10 cellular contexts compared by ENCODE assay signal in the genomic region with DNA sequence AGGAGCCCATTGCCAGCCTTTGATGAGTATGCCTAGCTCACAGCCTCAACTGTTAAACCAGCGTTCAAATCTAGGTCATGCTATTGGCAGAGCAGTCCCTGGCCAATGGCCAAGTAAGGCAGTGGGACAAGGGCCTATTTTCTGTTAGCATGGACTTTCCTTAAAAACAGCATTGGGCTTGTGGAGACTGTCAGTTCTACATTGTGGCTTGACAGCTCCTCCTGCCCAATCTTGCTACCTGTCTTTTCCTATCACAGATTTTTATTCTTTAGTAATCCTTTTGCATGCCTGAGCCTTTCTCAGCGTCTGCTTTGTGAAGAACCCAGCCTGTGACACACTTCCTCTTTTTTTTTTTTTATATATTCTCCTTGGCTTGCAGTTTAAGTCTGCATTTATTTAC. TPM values are rescaled to one million over a fixed set of nuclear protein-coding genes. Genes with fewer than 3 reads are reported as not detected.
DNase-seq lines count a peak whose midpoint lies in the region; ATAC-seq and TF ChIP-seq lines count a peak whose summit lies in the region.
"Had no signal": no experiment of that assay in that cellular context is flagged by ENCODE, and none has a peak within 500 bp of the region (broad histone marks: within the 10 kb centered on the region; RNA-seq: fewer than 3 reads in every experiment).

No MANE protein-coding gene starts in this region.

- no peaks in the 10 kb centered on the region for H3K27me3 ChIP-seq in left lung
- no peaks in the 10 kb centered on the region for H3K27me3 ChIP-seq in suprapubic skin

- H3K4me3 ChIP-seq in left lung (no peak overlapping the region), suprapubic skin (no peak overlapping the region)
- H3K4me3 ChIP-seq: SK-N-MC had no signal

- H3K4me1 ChIP-seq in left lung (peaks cover 6 to 11% of the 10 kb centered on the region in 2 donors), suprapubic skin (no peaks in the 10 kb centered on the region)

- intact Hi-C loops in left lung (cut with DNase I): no loop called here

- H3K36me3 ChIP-seq in left lung (peaks cover 0 to 47% of the 10 kb centered on the region in 2 donors), suprapubic skin (peaks cover 43% of the 10 kb centered on the region)

- WGBS in suprapubic skin: 26% methylated on average over 2 of the region's 2 CpGs

- no peak for TF ChIP-seq CTCF in AG09319 (IDR thresholded peaks at IDR 0.05; ENCODE audit: low read depth, low read length)
- TF ChIP-seq CTCF in left lung (IDR thresholded peaks at IDR 0.05): no peak
- TF ChIP-seq CTCF in suprapubic skin (IDR thresholded peaks at IDR 0.05): no peak

- TF ChIP-seq POLR2A in suprapubic skin (IDR thresholded peaks at IDR 0.05): no peak

- DNase-seq in AG09319 (ENCODE audit: extremely low read depth, low read depth): peak; percentile 1
- DNase-seq in MV-4-11 (lab: John Stamatoyannopoulos, UW): peak; percentile 62
- DNase-seq in cerebellar nuclear complex (lab: John Stamatoyannopoulos, UW): peak; percentile 23 to 55
- DNase-seq in left lung: no peak
- no peak for DNase-seq in suprapubic skin (ENCODE audit: low spot score in 2 of 2)
- no peak for DNase-seq in NCI-H345 (lab: John Stamatoyannopoulos, UW)
- DNase-seq in AG08395 (ENCODE audit: low spot score): no peak
- DNase-seq: DMS 273 treated with DMSO at 0.1 percent for 48 hours had no signal

- ATAC-seq in left lung (peak; percentile 52), GM18858 (IDR thresholded peaks at IDR 0.05; ENCODE audit: unreplicated experiment) (no peak)

- no peak for TF ChIP-seq EP300 in suprapubic skin (IDR thresholded peaks at IDR 0.05)

- H3K27ac ChIP-seq in left lung: peak overlapping the region in 1 of 2 donors; percentile 30
- no peak overlapping the region for H3K27ac ChIP-seq in suprapubic skin
- H3K27ac ChIP-seq: SK-N-MC had no signal

- H3K9me3 ChIP-seq in left lung: no peaks in the 10 kb centered on the region
- H3K9me3 ChIP-seq in suprapubic skin: no peaks in the 10 kb centered on the region

RNA-seq across cellular contexts. Expression of gene DIP2A, which starts 56.4 kb away (rescaled TPM):
- total RNA-seq in left lung (10 to 100 TPM; 31.5 to 33.2 TPM), suprapubic skin (100 to 1,000 TPM in 1 of 4 donors, 10 to 100 TPM in 3; 42.3 to 141 (median 52.8) TPM)

Comparison
In these comparisons a context has a peak if more than half of its experiments do, and no peak if none do; other contexts are left out.
1. DNase-seq: peak in AG09319 (single experiment), MV-4-11 (single experiment) and cerebellar nuclear complex (2 of 2); none in left lung (0 of 2), suprapubic skin (0 of 2), NCI-H345 (single experiment) and AG08395 (single experiment).